ENCODE assay signal across 8 cellular contexts in the genomic region with DNA sequence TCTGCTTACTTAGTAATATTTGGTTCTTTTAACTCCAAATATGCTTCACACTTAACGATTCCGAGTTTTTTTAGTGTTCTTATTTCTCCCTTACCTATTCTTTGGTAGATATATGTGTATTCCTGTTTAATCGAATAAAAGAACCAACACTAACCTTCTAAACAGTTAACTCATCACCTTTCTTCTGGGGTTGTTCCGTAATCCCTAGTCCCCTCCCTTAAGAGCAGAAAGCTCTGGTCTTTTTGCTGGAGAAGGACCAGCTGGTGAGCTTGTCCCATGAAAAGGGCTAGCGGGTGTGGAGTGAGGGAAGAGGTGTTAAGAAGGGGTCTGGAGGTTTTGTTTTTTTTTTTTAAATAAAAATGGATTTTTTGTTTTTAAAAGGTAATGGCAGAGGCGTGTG. TPM values are rescaled to one million over a fixed set of nuclear protein-coding genes. Genes with fewer than 3 reads are reported as not detected.
DNase-seq lines count a peak whose midpoint lies in the region; ATAC-seq and TF ChIP-seq lines count a peak whose summit lies in the region.
"Not testable (repeated sequence)": the region's sequence is repeated elsewhere in the genome, so short reads cannot be mapped to it uniquely, and the experiment has no call there.

No MANE protein-coding gene starts in this region.

- DNase-seq in LNCaP clone FGC (ENCODE audit: low read depth); adipocyte (ENCODE audit: low read depth); Right ventricle myocardium superior; naive thymus-derived CD4-positive, alpha-beta T cell: not testable (repeated sequence)

- intact Hi-C loops in Right ventricle myocardium superior (cut with DNase I); naive thymus-derived CD4-positive, alpha-beta T cell (cut with micrococcal nuclease): not testable (repeated sequence)

- peak overlapping the region in 2 of 9 donors; percentile 31 to 56 for H3K27ac Mint-ChIP-seq in naive thymus-derived CD4-positive, alpha-beta T cell

- H3K27ac ChIP-seq in naive thymus-derived CD4-positive, alpha-beta T cell (ENCODE audit: low read depth, low read length); stomach smooth muscle (ENCODE audit: low read length): not testable (repeated sequence)

- H3K4me1 ChIP-seq in adipocyte (ENCODE audit: control insufficient read depth, insufficient read depth, low read length); naive thymus-derived CD4-positive, alpha-beta T cell (ENCODE audit: control insufficient read depth in 2 of 2, insufficient read depth in 2 of 2, low read length in 2 of 2); stomach smooth muscle (ENCODE audit: control insufficient read depth, insufficient read depth, low read length): not testable (repeated sequence)

- not testable (repeated sequence) for H3K27me3 Mint-ChIP-seq in naive thymus-derived CD4-positive, alpha-beta T cell

- H3K4me3 ChIP-seq in GM08714 (ENCODE audit: low read length) = peak overlapping the region; percentile 41; the same call in 1 of the 2 replicates
- H3K4me3 ChIP-seq in LNCaP clone FGC (ENCODE audit: low read depth, low read length) = peak overlapping the region; percentile 65
- peak overlapping the region; percentile 81 for H3K4me3 ChIP-seq in adipocyte (ENCODE audit: low read length)
- peak overlapping the region; percentile 64 for H3K4me3 ChIP-seq in naive thymus-derived CD4-positive, alpha-beta T cell (ENCODE audit: low read length)
- H3K4me3 ChIP-seq in stomach smooth muscle (ENCODE audit: low read length in 2 of 2) = peak overlapping the region; percentile 35 to 59

- CTCF ChIA-PET in naive thymus-derived CD4-positive, alpha-beta T cell (lab: Charles Lee) = not testable (repeated sequence)

- peak; percentile 36 for ATAC-seq in GM21423 (IDR thresholded peaks at IDR 0.05; ENCODE audit: unreplicated experiment)
- peak; percentile 29 for ATAC-seq in HG03039 (IDR thresholded peaks at IDR 0.05; ENCODE audit: unreplicated experiment)
- ATAC-seq in Right ventricle myocardium superior (ENCODE audit: poor library complexity) = peak; percentile 54
- ATAC-seq in naive thymus-derived CD4-positive, alpha-beta T cell = peak; percentile 21

- H3K9me3 Mint-ChIP-seq in naive thymus-derived CD4-positive, alpha-beta T cell = not testable (repeated sequence)

- H3K27me3 ChIP-seq in adipocyte (replicated peaks; ENCODE audit: control insufficient read depth, insufficient read depth, low read length); naive thymus-derived CD4-positive, alpha-beta T cell (ENCODE audit: control insufficient read depth in 2 of 2, insufficient read depth in 2 of 2, low read length in 2 of 2); stomach smooth muscle (ENCODE audit: control insufficient read depth in 1 of 2, insufficient read depth in 2 of 2, low read length in 2 of 2): not testable (repeated sequence)

- peak overlapping the region in 6 of 10 donors; percentile 26 to 92 (median 87) for H3K4me3 Mint-ChIP-seq in naive thymus-derived CD4-positive, alpha-beta T cell

- H3K36me3 ChIP-seq in adipocyte (ENCODE audit: control insufficient read depth, insufficient read depth, low read length, severe bottlenecking); naive thymus-derived CD4-positive, alpha-beta T cell (ENCODE audit: control insufficient read depth in 2 of 3, insufficient read depth in 3 of 3, low read length in 3 of 3); stomach smooth muscle (ENCODE audit: control insufficient read depth in 2 of 2, insufficient read depth in 2 of 2, low read length in 2 of 2): not testable (repeated sequence)

- POLR2A ChIA-PET in naive thymus-derived CD4-positive, alpha-beta T cell (lab: Charles Lee) = not testable (repeated sequence)

- H3K9me3 ChIP-seq in adipocyte (ENCODE audit: control insufficient read depth, low read length); naive thymus-derived CD4-positive, alpha-beta T cell (ENCODE audit: control insufficient read depth in 2 of 3, low read length in 3 of 3); stomach smooth muscle (ENCODE audit: control insufficient read depth in 2 of 2, low read length in 2 of 2): not testable (repeated sequence)

- not testable (repeated sequence) for H3K36me3 Mint-ChIP-seq in naive thymus-derived CD4-positive, alpha-beta T cell

- H3K4me1 Mint-ChIP-seq in naive thymus-derived CD4-positive, alpha-beta T cell = peaks cover 0 to 11% (median 6%) of the 10 kb centered on the region in 7 donors

- not testable (repeated sequence) for TF ChIP-seq CTCF in LNCaP clone FGC (IDR thresholded peaks at IDR 0.05; ENCODE audit: control insufficient read depth, extremely low read depth, insufficient read depth)

- H3K9ac ChIP-seq in adipocyte (ENCODE audit: low read length) = peak overlapping the region; percentile 78
- not testable (repeated sequence) for H3K9ac ChIP-seq in stomach smooth muscle (ENCODE audit: low read length in 2 of 2)

RNA-seq across cellular contexts. Expression of a gene that starts 0.3 kb away (rescaled TPM):
- total RNA-seq in Right ventricle myocardium superior = 8.1 TPM
- total RNA-seq in naive thymus-derived CD4-positive, alpha-beta T cell = 10 to 100 TPM; 71.2 to 93.2 (median 88.3) TPM
- polyA plus RNA-seq in naive thymus-derived CD4-positive, alpha-beta T cell = 100 to 1,000 TPM; 128 to 161 TPM
